ENCODE assay signal across 24 cellular contexts in genomic region chr19:45581576-45581975, GRCh38. TPM values are rescaled to one million over a fixed set of nuclear protein-coding genes. Genes with fewer than 3 reads are reported as not detected.
DNase-seq lines count a peak whose midpoint lies in the region; ATAC-seq, FAIRE-seq and TF ChIP-seq lines count a peak whose summit lies in the region.
"Had no signal": no experiment of that assay in that cellular context is flagged by ENCODE, and none has a peak within 500 bp of the region (broad histone marks: within the 10 kb centered on the region; RNA-seq: fewer than 3 reads in every experiment).

No MANE protein-coding gene starts in this region.

- in situ Hi-C loops in K562 (cut with MboI) (no loop called here), gastrocnemius medialis (cut with MboI; ENCODE audit: low sequenced_read_pairs in 4 of 4) (no loop called here)

- no peak for TF ChIP-seq EP300 in K562 (IDR thresholded peaks at IDR 0.05; ENCODE audit: low read length)

- TF ChIP-seq CTCF in CD4-positive, alpha-beta T cell (IDR thresholded peaks at IDR 0.05), result no peak
- TF ChIP-seq CTCF in HFFc6 (IDR thresholded peaks at IDR 0.05), result no peak
- no peak for TF ChIP-seq CTCF in K562 (IDR thresholded peaks at IDR 0.05 in 2 of 3, conservative IDR thresholded peaks at IDR 0.05 in 1 of 3; ENCODE audit: insufficient read depth in 2 of 3, low read depth in 1 of 3, low read length in 3 of 3)
- no peak for TF ChIP-seq CTCF in gastrocnemius medialis (IDR thresholded peaks at IDR 0.05 in 4 of 5, conservative IDR thresholded peaks at IDR 0.05 in 1 of 5)
- TF ChIP-seq CTCF in Calu3 (IDR thresholded peaks at IDR 0.05; ENCODE audit: unreplicated experiment), result no peak

- CTCF ChIA-PET in CD4-positive, alpha-beta T cell (lab: Charles Lee), result interaction anchor here (0.9 kb wide), 1 partner anchor 23 kb away, joined by 3 read pairs; no protein-coding TSS in a partner anchor
- CTCF ChIA-PET in K562 (lab: Yijun Ruan, JAX; ENCODE audit: low intra/inter-chr PET ratio) (no interaction called here), Calu3 (lab: Charles Lee) (no interaction called here)

- H3K9me3 ChIP-seq in CD4-positive, alpha-beta T cell (ENCODE audit: control insufficient read depth, low read length), result no peaks in the 10 kb centered on the region
- no peaks in the 10 kb centered on the region for H3K9me3 ChIP-seq in K562 (replicated peaks; ENCODE audit: control insufficient read depth, insufficient read depth, low read depth, low read length)
- H3K9me3 ChIP-seq in gastrocnemius medialis, result no peaks in the 10 kb centered on the region
- H3K9me3 ChIP-seq: prostate gland, suprapubic skin had no signal

- no peak overlapping the region for H3K27ac Mint-ChIP-seq in CD4-positive, alpha-beta T cell
- H3K27ac Mint-ChIP-seq in HFFc6 (peak overlapping the region; percentile 42), Calu3 (ENCODE audit: unreplicated experiment) (no peak overlapping the region)
- peak overlapping the region in 6 of 10 donors; percentile 13 to 83 (median 48) for H3K27ac Mint-ChIP-seq in naive thymus-derived CD8-positive, alpha-beta T cell

- no peaks in the 10 kb centered on the region; the same call in 1 of the 2 replicates for H4K20me1 ChIP-seq in K562 (replicated peaks; ENCODE audit: control insufficient read depth, insufficient read depth, low read length)

- no peak for ATAC-seq in CD4-positive, alpha-beta T cell (ENCODE audit: poor library complexity)
- ATAC-seq in K562 (no peak), gastrocnemius medialis (no peak), GM18870 (IDR thresholded peaks at IDR 0.05; ENCODE audit: unreplicated experiment) (no peak)
- no peak for ATAC-seq in naive thymus-derived CD8-positive, alpha-beta T cell
- ATAC-seq: activated CD4-positive, CD25-positive, alpha-beta regulatory T cell treated with anti-CD3 and anti-CD28 coated beads, Interleukin-2, amount 50 U/mL, for 24 hours; activated naive CD4-positive, alpha-beta T cell treated with anti-CD3 and anti-CD28 coated beads, Interleukin-2, amount 50 U/mL, for 72 hours; esophagus mucosa; GM12878 had no signal

- POLR2A ChIA-PET in CD4-positive, alpha-beta T cell (lab: Charles Lee), result no interaction called here
- POLR2A ChIA-PET in K562 (lab: Yijun Ruan, JAX), result interaction anchor here (0.8 to 1.5 kb wide), 2 partner anchors 17 to 18 kb away, joined by 4 to 5 read pairs; no protein-coding TSS in a partner anchor
- POLR2A ChIA-PET in naive thymus-derived CD8-positive, alpha-beta T cell (lab: Charles Lee), result interaction anchor here (0.6 kb wide), 1 partner anchor 211 kb away, joined by 3 read pairs; the partner anchor contains the start of gene DMWD

- intact Hi-C loops in CD4-positive, alpha-beta T cell (cut with DNase I, micrococcal nuclease), result loop anchor here (5.0 to 10.0 kb wide), 3 partner anchors 113 to 489 kb away; partner anchors contain the start of genes ERCC1 (in 1 of the 2), PPP1R37 (in 1 of the 2), QPCTL (in 1 of the 2) and SNRPD2 (in 1 of the 2)
- intact Hi-C loops in K562 (cut with micrococcal nuclease), result no loop called here
- intact Hi-C loops in gastrocnemius medialis (cut with DNase I; ENCODE audit: low total_unique reads), result loop anchor here (5.0 kb wide), 1 partner anchor 154 kb away; no protein-coding TSS in a partner anchor
- intact Hi-C loops in Calu3 (cut with micrococcal nuclease; ENCODE audit: unreplicated experiment), result no loop called here

- no peak for FAIRE-seq in K562 (lab: Jason Lieb, UNC)
- FAIRE-seq: bronchial epithelial cell, GM12878 had no signal

- DNase-seq in CD4-positive, alpha-beta T cell, result no peak
- no peak for DNase-seq in HFFc6
- no peak for DNase-seq in K562 (ENCODE audit: extremely low read depth in 1 of 4, low spot score in 3 of 4)
- no peak for DNase-seq in naive thymus-derived CD8-positive, alpha-beta T cell
- DNase-seq in gastrocnemius medialis, result no peak
- no peak for DNase-seq in islet precursor cell
- no peak for DNase-seq in Calu3
- DNase-seq: AML-193, DMS 273 treated with DMSO at 0.1 percent for 48 hours, GF-D8, NCI-H1436 treated with DMSO at 0.1 percent for 48 hours, NCI-H2171 treated with DMSO at 0.1 percent for 48 hours, NCI-H82 had no signal

- H3K4me3 ChIP-seq in K562 (no peak overlapping the region), gastrocnemius medialis (no peak overlapping the region)
- H3K4me3 ChIP-seq: GM12878, PC-9, prostate gland, SK-N-MC, suprapubic skin had no signal

- peaks cover 13% of the 10 kb centered on the region; the same call in 2 of the 3 replicates for H3K36me3 ChIP-seq in K562 (ENCODE audit: control insufficient read depth, insufficient read depth, low read length)
- no peaks in the 10 kb centered on the region for H3K36me3 ChIP-seq in gastrocnemius medialis
- H3K36me3 ChIP-seq: prostate gland, suprapubic skin had no signal

- H3K9me1 ChIP-seq in K562 (ENCODE audit: control insufficient read depth, insufficient read depth, low read length), result no peaks in the 10 kb centered on the region

- H3K4me2 ChIP-seq in K562 (ENCODE audit: insufficient read depth, low read length), result no peak overlapping the region
- H3K4me2 ChIP-seq: PC-9 had no signal

- no peak for TF ChIP-seq RAD21 in K562 (CRISPR knock-in tag; conservative IDR thresholded peaks at IDR 0.05 in 1 of 2, IDR thresholded peaks at IDR 0.05 in 1 of 2)

- no peak overlapping the region for H3K27ac ChIP-seq in CD4-positive, alpha-beta T cell (ENCODE audit: low read depth, low read length)
- H3K27ac ChIP-seq in K562 (ENCODE audit: extremely low read depth, low read depth, low read length), result no peak overlapping the region
- no peak overlapping the region for H3K27ac ChIP-seq in gastrocnemius medialis
- H3K27ac ChIP-seq: PC-9, prostate gland, SK-N-MC, suprapubic skin had no signal

- BruUV-seq in K562 (replicated peaks; lab: Mats Ljungman, UMichigan) (no TSS peak), Calu3 (replicated peaks; lab: Mats Ljungman, UMichigan) (no TSS peak)

- H3K27me3 Mint-ChIP-seq in CD4-positive, alpha-beta T cell, result no peaks in the 10 kb centered on the region
- no peaks in the 10 kb centered on the region; the same call in 1 of the 2 replicates for H3K27me3 Mint-ChIP-seq in HFFc6 (ENCODE audit: insufficient read depth)
- H3K27me3 Mint-ChIP-seq in naive thymus-derived CD8-positive, alpha-beta T cell, result no peaks in the 10 kb centered on the region
- H3K27me3 Mint-ChIP-seq in Calu3 (ENCODE audit: unreplicated experiment), result no peaks in the 10 kb centered on the region

- peaks cover 55% of the 10 kb centered on the region for H3K79me2 ChIP-seq in K562 (ENCODE audit: control insufficient read depth, insufficient read depth, low read length)

- peaks cover 14% of the 10 kb centered on the region for H3K36me3 Mint-ChIP-seq in CD4-positive, alpha-beta T cell (ENCODE audit: low read depth)
- peaks cover 20% of the 10 kb centered on the region; the same call in 1 of the 2 replicates for H3K36me3 Mint-ChIP-seq in HFFc6 (ENCODE audit: low read depth)
- peaks cover 0 to 9% (median 4%) of the 10 kb centered on the region in 3 donors for H3K36me3 Mint-ChIP-seq in naive thymus-derived CD8-positive, alpha-beta T cell
- H3K36me3 Mint-ChIP-seq in Calu3 (ENCODE audit: insufficient read depth, unreplicated experiment), result peaks cover 40% of the 10 kb centered on the region

- H3K4me3 Mint-ChIP-seq in CD4-positive, alpha-beta T cell, result peak overlapping the region; percentile 45
- no peak overlapping the region for H3K4me3 Mint-ChIP-seq in HFFc6
- peak overlapping the region in 7 of 10 donors; percentile 20 to 73 (median 59) for H3K4me3 Mint-ChIP-seq in naive thymus-derived CD8-positive, alpha-beta T cell
- H3K4me3 Mint-ChIP-seq in Calu3 (ENCODE audit: low read depth, unreplicated experiment), result no peak overlapping the region

- H3K4me1 Mint-ChIP-seq in CD4-positive, alpha-beta T cell (ENCODE audit: low read depth), result peaks cover 31% of the 10 kb centered on the region
- H3K4me1 Mint-ChIP-seq in HFFc6 (ENCODE audit: low read depth), result peaks cover 52% of the 10 kb centered on the region
- peaks cover 12 to 40% (median 30%) of the 10 kb centered on the region in 4 donors for H3K4me1 Mint-ChIP-seq in naive thymus-derived CD8-positive, alpha-beta T cell
- H3K4me1 Mint-ChIP-seq in Calu3 (ENCODE audit: low read depth, unreplicated experiment), result peaks cover 48% of the 10 kb centered on the region

- H3K4me1 ChIP-seq in K562 (replicated peaks in 1 of 2; ENCODE audit: control insufficient read depth in 2 of 2, insufficient read depth in 2 of 2, low read length in 2 of 2), result peaks cover 21 to 34% of the 10 kb centered on the region in 2 experiments
- H3K4me1 ChIP-seq in gastrocnemius medialis, result peaks cover 23 to 38% of the 10 kb centered on the region in 2 donors
- H3K4me1 ChIP-seq: prostate gland had no signal

- H3K9ac ChIP-seq in K562 (ENCODE audit: insufficient read depth in 1 of 2, low read depth in 2 of 2, low read length in 2 of 2), result 0 out of 4 replicates have a peak overlapping the region, but pooled peaks of 1 of the 2 experiments have one; percentile 24

- no peaks in the 10 kb centered on the region for H3K9me3 Mint-ChIP-seq in CD4-positive, alpha-beta T cell
- no peaks in the 10 kb centered on the region for H3K9me3 Mint-ChIP-seq in HFFc6
- no peaks in the 10 kb centered on the region for H3K9me3 Mint-ChIP-seq in naive thymus-derived CD8-positive, alpha-beta T cell
- H3K9me3 Mint-ChIP-seq in Calu3 (ENCODE audit: low read depth, unreplicated experiment), result no peaks in the 10 kb centered on the region
- H3K9me3 Mint-ChIP-seq: activated naive CD4-positive, alpha-beta T cell treated with anti-CD3 and anti-CD28 coated beads, Interleukin-2, amount 50 U/mL, for 72 hours; T-helper 2 cell treated with Interferon-gamma antibody and Interleukin-4, amounts not matched to agents 5 μg/mL and 100 μg/mL, for 36 hours had no signal

- no peaks in the 10 kb centered on the region for H3K27me3 ChIP-seq in CD4-positive, alpha-beta T cell (ENCODE audit: control insufficient read depth, insufficient read depth, low read length)
- H3K27me3 ChIP-seq in K562 (ENCODE audit: control insufficient read depth in 2 of 2, insufficient read depth in 2 of 2, low read length in 2 of 2) (no peaks in the 10 kb centered on the region), gastrocnemius medialis (no peaks in the 10 kb centered on the region)
- H3K27me3 ChIP-seq: suprapubic skin had no signal

- H2AFZ ChIP-seq in K562 (ENCODE audit: low read depth, low read length), result no peak overlapping the region
- H2AFZ ChIP-seq: PC-9 had no signal

- TF ChIP-seq POLR2A in K562 (conservative IDR thresholded peaks at IDR 0.05) (no peak), gastrocnemius medialis (IDR thresholded peaks at IDR 0.05) (no peak)

- 74% methylated on average over 7 of the region's 7 CpGs for WGBS in K562 (ENCODE audit: insufficient coverage, low coverage, missing lambda C conversion rate)

RNA-seq across cellular contexts. Expression of gene OPA3, which starts 3.0 kb away (rescaled TPM):
- 1 to 10 TPM; 3.1 to 3.2 TPM for total RNA-seq in CD4-positive, alpha-beta T cell
- 10 to 100 TPM; 13.3 to 15.5 (median 14.3) TPM for total RNA-seq in HFFc6 (2021; fragmentation: NEBNext Ultra II Directional; extraction: Animal tissue kit (Norgen Biotek cat#: 25700))
- 15.8 and 30.8 TPM in 2 replicates for total RNA-seq in K562 (2011; cell fraction: chromatin; rRNA removed; ENCODE audit: low replicate concordance)
- 9.5 TPM in 2 replicates for total RNA-seq in K562 (2011; cell fraction: nucleolus; rRNA removed)
- total RNA-seq in K562 (2011; cell fraction: nucleoplasm; rRNA removed), result 10.4 and 11.7 TPM in 2 replicates
- total RNA-seq in K562 (2014; rRNA removed), result 5.5 and 7.7 TPM in 2 replicates
- total RNA-seq in K562 (2014; rRNA removed; fragmentation: Illumina TruSeq; extraction: Trizol), result 8.4 and 9.0 TPM in 2 replicates
- total RNA-seq in K562 (2015; rRNA removed; fragmentation: Illumina TruSeq; extraction: Trizol), result 12.2 and 12.9 TPM in 2 replicates
- total RNA-seq in K562 (2021), result 16.8 and 18.8 TPM in 2 replicates
- polyA plus RNA-seq in K562 (2011; rRNA removed), result 14.2 and 16.4 TPM in 2 replicates
- polyA plus RNA-seq in K562 (2011; cell fraction: cytosol; rRNA removed), result 23.7 and 30.7 TPM in 2 replicates
- 6.1 and 6.4 TPM in 2 replicates for polyA plus RNA-seq in K562 (2011; cell fraction: nucleus; rRNA removed)
- 10.3 and 11.1 TPM in 2 replicates for polyA plus RNA-seq in K562 (2012)
- 10.6 and 12.6 TPM in 2 replicates for polyA plus RNA-seq in K562 (2014; fragmentation: Illumina TruSeq; extraction: Trizol)
- polyA plus RNA-seq in K562 (2014; fragmentation: Nextera tagmentation; extraction: Ambion mirVana), result 1 to 10 TPM; 1.4 to 2.1 TPM
- polyA plus RNA-seq in K562 (2014; rRNA removed), result 7.0 and 9.3 TPM in 2 replicates
- 11.1 and 13.0 TPM in 2 replicates for polyA minus RNA-seq in K562 (2011; rRNA and poly(A)+ RNA removed)
- 7.8 and 9.7 TPM in 2 replicates for polyA minus RNA-seq in K562 (2011; cell fraction: cytosol; rRNA and poly(A)+ RNA removed)
- 2.0 and 2.2 TPM in 2 replicates for polyA minus RNA-seq in K562 (2011; cell fraction: nucleus; rRNA and poly(A)+ RNA removed)
- 10 to 100 TPM in 1 of 2 experiments, 1 to 10 TPM in 1; 8.8 to 10.6 TPM for total RNA-seq in naive thymus-derived CD8-positive, alpha-beta T cell
- 10 to 100 TPM in 2 of 3 donors, 1 to 10 TPM in 1; 7.5 to 25.3 (median 13.2) TPM for polyA plus RNA-seq in naive thymus-derived CD8-positive, alpha-beta T cell
- total RNA-seq in gastrocnemius medialis, result 10 to 100 TPM; 14.8 to 32.5 (median 20.3) TPM
- total RNA-seq in Calu3 (2022), result 14.2 and 17.1 TPM in 2 replicates

RNA-seq across cellular contexts. Expression of gene GPR4, which starts 20.4 kb away (rescaled TPM):
- not detected for total RNA-seq in CD4-positive, alpha-beta T cell
- 10 to 100 TPM in 4 of 6 experiments, 1 to 10 TPM in 2; 3.7 to 16.8 (median 13.3) TPM for total RNA-seq in HFFc6 (2021; fragmentation: NEBNext Ultra II Directional; extraction: Animal tissue kit (Norgen Biotek cat#: 25700))
- 0.12 TPM in 2 replicates for total RNA-seq in K562 (2011; cell fraction: chromatin; rRNA removed; ENCODE audit: low replicate concordance)
- total RNA-seq in K562 (2011; cell fraction: nucleolus; rRNA removed), result not detected in 2 replicates
- total RNA-seq in K562 (2011; cell fraction: nucleoplasm; rRNA removed), result not detected in 2 replicates
- total RNA-seq in K562 (2014; rRNA removed), result not detected in 2 replicates
- not detected in 2 replicates for total RNA-seq in K562 (2014; rRNA removed; fragmentation: Illumina TruSeq; extraction: Trizol)
- not detected in 2 replicates for total RNA-seq in K562 (2015; rRNA removed; fragmentation: Illumina TruSeq; extraction: Trizol)
- total RNA-seq in K562 (2021), result 0.07 and 0.09 TPM in 2 replicates
- polyA plus RNA-seq in K562 (2011; rRNA removed), result 0.03 TPM in 1 of 2 replicates, not detected in the other
- polyA plus RNA-seq in K562 (2011; cell fraction: cytosol; rRNA removed), result 0.03 TPM in 1 of 2 replicates, not detected in the other
- 0.06 TPM in 2 replicates for polyA plus RNA-seq in K562 (2011; cell fraction: nucleus; rRNA removed)
- 0.16 and 0.21 TPM in 2 replicates for polyA plus RNA-seq in K562 (2012)
- polyA plus RNA-seq in K562 (2014; fragmentation: Illumina TruSeq; extraction: Trizol), result 0.04 and 0.12 TPM in 2 replicates
- not detected for polyA plus RNA-seq in K562 (2014; fragmentation: Nextera tagmentation; extraction: Ambion mirVana)
- 0.03 TPM in 1 of 2 replicates, not detected in the other for polyA plus RNA-seq in K562 (2014; rRNA removed)
- not detected in 2 replicates for polyA minus RNA-seq in K562 (2011; rRNA and poly(A)+ RNA removed)
- polyA minus RNA-seq in K562 (2011; cell fraction: cytosol; rRNA and poly(A)+ RNA removed), result not detected in 2 replicates
- polyA minus RNA-seq in K562 (2011; cell fraction: nucleus; rRNA and poly(A)+ RNA removed), result 0.13 TPM in 1 of 2 replicates, not detected in the other
- total RNA-seq in naive thymus-derived CD8-positive, alpha-beta T cell, result not detected
- polyA plus RNA-seq in naive thymus-derived CD8-positive, alpha-beta T cell, result not detected
- 1 to 10 TPM in 3 of 4 donors, under 1 TPM in 1; 0.46 to 4.2 (median 2.2) TPM for total RNA-seq in gastrocnemius medialis
- not detected in 2 replicates for total RNA-seq in Calu3 (2022)
- total RNA-seq: bronchial epithelial cell, GM12878, PC-9 had no signal
- polyA plus RNA-seq: GM12878 had no signal

RNA-seq across cellular contexts. Expression of gene EML2, which starts 57.6 kb away (rescaled TPM):
- total RNA-seq in CD4-positive, alpha-beta T cell, result 10 to 100 TPM; 29.2 to 30.4 TPM
- 10 to 100 TPM; 57.8 to 71.2 (median 64.7) TPM for total RNA-seq in HFFc6 (2021; fragmentation: NEBNext Ultra II Directional; extraction: Animal tissue kit (Norgen Biotek cat#: 25700))
- total RNA-seq in K562 (2011; cell fraction: chromatin; rRNA removed; ENCODE audit: low replicate concordance), result 111 and 247 TPM in 2 replicates
- total RNA-seq in K562 (2011; cell fraction: nucleolus; rRNA removed), result 153 and 167 TPM in 2 replicates
- 116 and 121 TPM in 2 replicates for total RNA-seq in K562 (2011; cell fraction: nucleoplasm; rRNA removed)
- total RNA-seq in K562 (2014; rRNA removed) (38.8 and 45.0 TPM in 2 replicates), K562 (2014; rRNA removed; fragmentation: Illumina TruSeq; extraction: Trizol) (13.0 and 16.7 TPM in 2 replicates), K562 (2015; rRNA removed; fragmentation: Illumina TruSeq; extraction: Trizol) (19.6 and 21.6 TPM in 2 replicates), K562 (2021) (56.3 and 69.6 TPM in 2 replicates), gastrocnemius medialis (1 to 10 TPM; 3.0 to 6.7 (median 4.8) TPM), Calu3 (2022) (93.7 and 94.0 TPM in 2 replicates)
- polyA plus RNA-seq in K562 (2011; rRNA removed) (24.8 and 42.3 TPM in 2 replicates), K562 (2014; fragmentation: Illumina TruSeq; extraction: Trizol) (30.7 and 40.9 TPM in 2 replicates), K562 (2014; fragmentation: Nextera tagmentation; extraction: Ambion mirVana) (1 to 10 TPM; 2.6 to 2.7 TPM), K562 (2014; rRNA removed) (50.9 and 53.9 TPM in 2 replicates)
- polyA plus RNA-seq in K562 (2011; cell fraction: cytosol; rRNA removed), result 33.6 and 35.3 TPM in 2 replicates
- polyA plus RNA-seq in K562 (2011; cell fraction: nucleus; rRNA removed), result 183 and 277 TPM in 2 replicates
- polyA plus RNA-seq in K562 (2012), result 52.0 and 83.3 TPM in 2 replicates
- 17.6 and 20.1 TPM in 2 replicates for polyA minus RNA-seq in K562 (2011; rRNA and poly(A)+ RNA removed)
- 23.7 and 26.5 TPM in 2 replicates for polyA minus RNA-seq in K562 (2011; cell fraction: cytosol; rRNA and poly(A)+ RNA removed)
- 41.0 and 43.9 TPM in 2 replicates for polyA minus RNA-seq in K562 (2011; cell fraction: nucleus; rRNA and poly(A)+ RNA removed)
- 10 to 100 TPM; 52.1 to 56.8 TPM for total RNA-seq in naive thymus-derived CD8-positive, alpha-beta T cell
- 10 to 100 TPM in 2 of 3 donors, 1 to 10 TPM in 1; 8.8 to 17.8 (median 11.5) TPM for polyA plus RNA-seq in naive thymus-derived CD8-positive, alpha-beta T cell

Comparison
In these comparisons a context has a peak if more than half of its experiments do, and no peak if none do; other contexts are left out.
1. H3K27ac Mint-ChIP-seq: peak in HFFc6 (single experiment) and naive thymus-derived CD8-positive, alpha-beta T cell (6 of 10); none in CD4-positive, alpha-beta T cell (single experiment) and Calu3 (single experiment).
2. H3K4me3 Mint-ChIP-seq: peak in CD4-positive, alpha-beta T cell (single experiment) and naive thymus-derived CD8-positive, alpha-beta T cell (7 of 10); none in HFFc6 (single experiment) and Calu3 (single experiment).
3. intact Hi-C loops: an anchor here in CD4-positive, alpha-beta T cell (5.0 to 10.0 kb wide) and gastrocnemius medialis (5.0 kb wide); none called in K562 and Calu3.